Comparison of ENCODE assay signal across 18 cellular contexts in the genomic region with DNA sequence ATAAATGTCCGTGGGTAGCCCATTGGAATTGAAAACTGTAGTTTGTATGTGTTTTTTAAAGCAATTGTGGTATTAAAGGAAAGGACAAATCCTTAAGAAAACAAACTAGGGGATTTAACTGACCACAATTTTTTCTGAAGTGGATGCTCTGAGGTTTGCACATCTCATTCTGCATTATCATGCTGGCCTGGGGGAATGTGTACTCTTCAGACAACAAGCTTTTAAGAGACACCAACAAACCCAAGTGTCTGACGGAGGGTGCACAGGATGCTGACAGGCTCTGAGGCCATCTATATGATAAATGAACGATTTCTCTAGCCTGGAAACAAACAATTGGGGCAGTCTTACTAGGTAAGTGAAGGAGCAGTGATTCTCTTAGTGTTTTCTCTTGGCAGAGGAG. TPM values are rescaled to one million over a fixed set of nuclear protein-coding genes. Genes with fewer than 3 reads are reported as not detected.
DNase-seq lines count a peak whose midpoint lies in the region; TF ChIP-seq lines count a peak whose summit lies in the region.
"Had no signal": no experiment of that assay in that cellular context is flagged by ENCODE, and none has a peak within 500 bp of the region (broad histone marks: within the 10 kb centered on the region; RNA-seq: fewer than 3 reads in every experiment).

No MANE protein-coding gene starts in this region.

- no TSS peak for BruUV-seq in OCI-LY7 (replicated peaks; lab: Mats Ljungman, UMichigan)

- TF ChIP-seq POLR2A in esophagus squamous epithelium (IDR thresholded peaks at IDR 0.05): no peak

- H3K4me3 ChIP-seq in AG04449 (ENCODE audit: low read depth, low read length) (no peak overlapping the region), esophagus squamous epithelium (no peak overlapping the region), OCI-LY7 (ENCODE audit: low read depth, low read length, poor library complexity, severe bottlenecking) (no peak overlapping the region)
- H3K4me3 ChIP-seq: heart right ventricle, thoracic aorta had no signal

- intact Hi-C loops in esophagus squamous epithelium (cut with DNase I) (no loop called here), OCI-LY7 (cut with micrococcal nuclease; ENCODE audit: unreplicated experiment) (no loop called here)

- H2AFZ ChIP-seq in OCI-LY7 (ENCODE audit: low read length): no peak overlapping the region

- H3K36me3 ChIP-seq in esophagus squamous epithelium: no peaks in the 10 kb centered on the region
- peaks cover 28% of the 10 kb centered on the region for H3K36me3 ChIP-seq in OCI-LY7 (ENCODE audit: insufficient read depth, low read length)
- H3K36me3 ChIP-seq: thoracic aorta had no signal

- no peak for TF ChIP-seq CTCF in AG04449 (IDR thresholded peaks at IDR 0.05; ENCODE audit: insufficient read depth, low read length, missing control alignments)
- TF ChIP-seq CTCF in esophagus squamous epithelium (IDR thresholded peaks at IDR 0.05): no peak
- TF ChIP-seq CTCF in OCI-LY7 (conservative IDR thresholded peaks at IDR 0.05; ENCODE audit: low read length): no peak

- no peaks in the 10 kb centered on the region for H4K20me1 ChIP-seq in OCI-LY7 (ENCODE audit: insufficient read depth, low read length)

- WGBS in esophagus squamous epithelium, 2 donors: 79 to 82% methylated on average over 3 of the region's 3 CpGs

- no peaks in the 10 kb centered on the region for H3K27me3 ChIP-seq in esophagus squamous epithelium
- H3K27me3 ChIP-seq: BE2C, heart right ventricle had no signal

- H3K79me2 ChIP-seq in OCI-LY7 (ENCODE audit: insufficient read depth, low read depth, low read length): peaks cover 17% of the 10 kb centered on the region

- no peaks in the 10 kb centered on the region for H3K9me2 ChIP-seq in OCI-LY7 (ENCODE audit: insufficient read depth, low read length)

- DNase-seq in AG04449 (ENCODE audit: low read depth, low spot score) (peak; percentile 47), EH (ENCODE audit: low read depth) (peak; percentile 68), T1000 (lab: John Stamatoyannopoulos, UW) (peak; percentile 19), fibroblast of gingiva (ENCODE audit: low read depth) (peak; percentile 27), NCI-H1105 (lab: John Stamatoyannopoulos, UW) (no peak), esophagus squamous epithelium (lab: John Stamatoyannopoulos, UW) (no peak), OCI-LY7 (ENCODE audit: low spot score) (no peak)
- no peak for DNase-seq in effector CD8-positive, alpha-beta T cell (lab: John Stamatoyannopoulos, UW)
- DNase-seq: activated CD4-positive, alpha-beta T cell treated with anti-CD3 and anti-CD28 coated beads for 1 hour; activated gamma-delta T cell treated with Interleukin-2 at 50 U/mL for 16 hours; BE2C; cerebellar nuclear complex; DMS79 treated with DMSO at 0.1 percent for 48 hours; heart right ventricle; NCI-H146; NCI-H526 treated with DMSO at 0.1 percent for 48 hours; posterior cingulate gyrus had no signal

- no peak overlapping the region for H3K4me2 ChIP-seq in OCI-LY7 (ENCODE audit: low read length)

- peaks cover 0 to 36% (median 27%) of the 10 kb centered on the region in 3 donors for H3K4me1 ChIP-seq in esophagus squamous epithelium
- H3K4me1 ChIP-seq in OCI-LY7 (ENCODE audit: insufficient read depth, low read length, poor library complexity, severe bottlenecking): no peaks in the 10 kb centered on the region

- POLR2A ChIA-PET in AG04449 (lab: Yijun Ruan, JAX) (interaction anchor here (0.6 kb wide), 1 partner anchor 9 kb away, joined by 3 read pairs; the partner anchor contains the start of genes ASB7 and LINS1), OCI-LY7 (lab: Charles Lee) (no interaction called here)

- H3K27ac ChIP-seq in esophagus squamous epithelium: no peak overlapping the region
- no peak overlapping the region for H3K27ac ChIP-seq in OCI-LY7 (ENCODE audit: low read depth, low read length, poor library complexity, severe bottlenecking)
- H3K27ac ChIP-seq: heart right ventricle, thoracic aorta had no signal

- peaks cover 0 to 12% (median 8%) of the 10 kb centered on the region in 3 donors for H3K9me3 ChIP-seq in esophagus squamous epithelium
- peaks cover 27% of the 10 kb centered on the region for H3K9me3 ChIP-seq in OCI-LY7 (ENCODE audit: low read length)
- H3K9me3 ChIP-seq: thoracic aorta had no signal

- CTCF ChIA-PET in AG04449 (lab: Yijun Ruan, JAX): interaction anchor here (1.1 kb wide), 1 partner anchor 415 kb away, joined by 3 read pairs; no protein-coding TSS in a partner anchor
- CTCF ChIA-PET in OCI-LY7 (lab: Charles Lee; ENCODE audit: unreplicated experiment): no interaction called here

RNA-seq across cellular contexts. Expression of gene LINS1, which starts 9.1 kb away (rescaled TPM):
- total RNA-seq in esophagus squamous epithelium (10 to 100 TPM in 3 of 4 donors, 1 to 10 TPM in 1; 9.1 to 44.6 (median 19.4) TPM), OCI-LY7 (2022) (14.3 and 15.7 TPM in 2 replicates)
- total RNA-seq in OCI-LY7 (2014; rRNA removed; shearing (Covaris generic)): 6.6 and 7.5 TPM in 2 replicates

RNA-seq across cellular contexts. Expression of gene ASB7, which starts 9.5 kb away (rescaled TPM):
- total RNA-seq in esophagus squamous epithelium (10 to 100 TPM in 3 of 4 donors, 1 to 10 TPM in 1; 9.7 to 12.3 (median 12.0) TPM), OCI-LY7 (2022) (15.2 and 17.4 TPM in 2 replicates)
- total RNA-seq in OCI-LY7 (2014; rRNA removed; shearing (Covaris generic)): 10.9 and 13.1 TPM in 2 replicates

Comparison
In these comparisons a context has a peak if more than half of its experiments do, and no peak if none do; other contexts are left out.
1. DNase-seq: peak in AG04449 (single experiment), EH (single experiment), T1000 (single experiment) and fibroblast of gingiva (single experiment); none in NCI-H1105 (single experiment), effector CD8-positive, alpha-beta T cell (single experiment), esophagus squamous epithelium (single experiment) and OCI-LY7 (single experiment).